16 cellular contexts compared by ENCODE assay signal in the genomic region with DNA sequence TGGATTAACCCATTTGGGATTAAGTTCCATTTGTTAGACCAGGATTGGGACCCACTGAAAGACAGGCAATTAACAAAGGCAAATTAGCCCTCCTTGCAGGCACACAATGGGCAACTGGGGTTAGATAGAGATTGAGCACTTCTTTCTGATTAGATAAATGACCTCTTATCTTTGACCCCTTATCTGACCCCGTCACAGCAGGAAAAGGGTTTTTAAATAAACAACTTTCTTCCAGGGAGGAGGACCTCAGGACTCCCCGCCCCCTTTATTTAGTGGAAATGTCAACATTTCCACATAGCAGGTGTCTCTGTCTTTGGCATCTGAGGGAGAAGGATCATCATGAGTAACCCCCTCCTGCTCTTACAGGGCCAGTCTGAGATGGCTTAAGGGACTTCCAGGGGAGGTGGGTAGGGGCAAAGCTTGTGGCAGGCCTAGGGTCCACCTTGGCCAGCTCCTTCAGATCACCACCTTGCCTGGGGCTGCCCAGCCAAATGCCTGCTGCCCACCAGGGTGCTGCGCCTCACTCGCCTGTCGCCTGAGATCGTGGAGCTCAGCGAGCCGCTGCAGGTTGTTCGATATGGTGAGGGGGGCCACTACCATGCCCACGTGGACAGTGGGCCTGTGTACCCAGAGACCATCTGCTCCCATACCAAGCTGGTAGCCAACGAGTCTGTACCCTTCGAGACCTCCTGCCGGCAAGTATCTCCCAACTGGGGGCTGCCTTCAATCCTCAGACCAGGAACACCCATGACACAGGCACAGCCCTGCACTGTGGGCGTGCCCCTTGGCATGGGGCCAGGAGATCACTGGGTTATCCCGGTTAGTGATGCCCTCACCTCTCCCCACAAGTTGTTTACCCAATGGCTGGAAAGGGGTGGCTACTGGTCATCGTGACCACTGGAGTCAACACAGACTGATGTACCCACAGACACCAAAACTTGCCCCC. TPM values are rescaled to one million over a fixed set of nuclear protein-coding genes. Genes with fewer than 3 reads are reported as not detected.
DNase-seq lines count a peak whose midpoint lies in the region; FAIRE-seq and TF ChIP-seq lines count a peak whose summit lies in the region.
"Had no signal": no experiment of that assay in that cellular context is flagged by ENCODE, and none has a peak within 500 bp of the region (broad histone marks: within the 10 kb centered on the region; RNA-seq: fewer than 3 reads in every experiment).

No MANE protein-coding gene starts in this region.

- FAIRE-seq in kidney (lab: Jason Lieb, UNC) (no peak), D721Med (lab: Jason Lieb, UNC) (no peak)

- peaks cover 9 to 13% of the 10 kb centered on the region in 2 donors for H3K4me1 ChIP-seq in kidney (ENCODE audit: control insufficient read depth in 1 of 2, insufficient read depth in 1 of 2, low read depth in 1 of 2, low read length in 2 of 2)
- peaks cover 12 to 25% (median 19%) of the 10 kb centered on the region in 4 donors for H3K4me1 ChIP-seq in transverse colon

- H3K36me3 Mint-ChIP-seq in activated CD4-positive, alpha-beta T cell treated with anti-CD3 and anti-CD28 coated beads, Interleukin-2, amount 10 ng/mL, durations not matched to agents 7 days and 5 days (ENCODE audit: low read depth): peaks cover 2% of the 10 kb centered on the region

- H3K4me1 Mint-ChIP-seq in activated CD4-positive, alpha-beta T cell treated with anti-CD3 and anti-CD28 coated beads, Interleukin-2, amount 10 ng/mL, durations not matched to agents 7 days and 5 days: peaks cover 38% of the 10 kb centered on the region

- TF ChIP-seq POLR2A in transverse colon (IDR thresholded peaks at IDR 0.05): no peak

- DNase-seq in activated CD4-positive, alpha-beta T cell treated with anti-CD3 and anti-CD28 coated beads, Interleukin-2, amount 10 ng/mL, durations not matched to agents 7 days and 5 days: no peak
- no peak for DNase-seq in activated CD4-positive, alpha-beta T cell treated with anti-CD3 and anti-CD28 coated beads, Interleukin-2, amount 50 U/mL, for 4 hours
- DNase-seq in kidney (peak; percentile 74), transverse colon (peak; percentile 73), SK-N-DZ (ENCODE audit: low spot score) (no peak), D721Med (ENCODE audit: insufficient read length, low spot score) (no peak)
- DNase-seq: activated CD8-positive, alpha-beta memory T cell treated with anti-CD3 and anti-CD28 coated beads for 24 hours; activated T-cell treated with anti-CD3 and anti-CD28 coated beads, Interleukin-2, amount 50 U/mL, for 72 hours; mammary epithelial cell; naive thymus-derived CD4-positive, alpha-beta T cell; NCI-H2171; stimulated activated CD4-positive, alpha-beta T cell treated with anti-CD3 and anti-CD28 coated beads, Interleukin-4, amount 100 ng/mL, for 4 hours; T-helper 1 cell had no signal

- H3K27me3 Mint-ChIP-seq in activated CD4-positive, alpha-beta T cell treated with anti-CD3 and anti-CD28 coated beads, Interleukin-2, amount 10 ng/mL, durations not matched to agents 7 days and 5 days: no peaks in the 10 kb centered on the region
- H3K27me3 Mint-ChIP-seq: naive thymus-derived CD4-positive, alpha-beta T cell had no signal

- H3K27me3 ChIP-seq in transverse colon: no peaks in the 10 kb centered on the region

- in situ Hi-C loops in transverse colon (cut with MboI; ENCODE audit: low pct_ligation_motif_present in 1 of 4, low pct_unique_long_range_greater_than_20kb in 1 of 4, low sequenced_read_pairs in 3 of 4): no loop called here

- H3K27ac Mint-ChIP-seq in activated CD4-positive, alpha-beta T cell treated with anti-CD3 and anti-CD28 coated beads, Interleukin-2, amount 10 ng/mL, durations not matched to agents 7 days and 5 days: peak overlapping the region; percentile 13
- H3K27ac Mint-ChIP-seq: activated naive CD4-positive, alpha-beta T cell treated with anti-CD3 and anti-CD28 coated beads, Interleukin-2, amount 50 U/mL, for 72 hours; activated T-cell treated with anti-CD3 and anti-CD28 coated beads, Interleukin-2, amount 50 U/mL, for 72 hours had no signal

- H3K9me3 ChIP-seq in kidney (ENCODE audit: control insufficient read depth in 1 of 2, low read length in 2 of 2): no peaks in the 10 kb centered on the region
- no peaks in the 10 kb centered on the region for H3K9me3 ChIP-seq in transverse colon

- H3K4me3 Mint-ChIP-seq in activated CD4-positive, alpha-beta T cell treated with anti-CD3 and anti-CD28 coated beads, Interleukin-2, amount 10 ng/mL, durations not matched to agents 7 days and 5 days: no peak overlapping the region
- H3K4me3 Mint-ChIP-seq: activated T-cell treated with anti-CD3 and anti-CD28 coated beads, Interleukin-2, amount 50 U/mL, for 72 hours had no signal

- H3K9me3 Mint-ChIP-seq in activated CD4-positive, alpha-beta T cell treated with anti-CD3 and anti-CD28 coated beads, Interleukin-2, amount 10 ng/mL, durations not matched to agents 7 days and 5 days: no peaks in the 10 kb centered on the region
- H3K9me3 Mint-ChIP-seq: activated naive CD4-positive, alpha-beta T cell treated with anti-CD3 and anti-CD28 coated beads, Interleukin-2, amount 50 U/mL, for 72 hours; activated T-cell treated with anti-CD3 and anti-CD28 coated beads, Interleukin-2, amount 50 U/mL, for 72 hours had no signal

- TF ChIP-seq EP300 in Ishikawa (IDR thresholded peaks at IDR 0.05; ENCODE audit: borderline replicate concordance): no peak
- no peak for TF ChIP-seq EP300 in transverse colon (IDR thresholded peaks at IDR 0.05; ENCODE audit: low read depth)

- TF ChIP-seq CTCF in kidney (IDR thresholded peaks at IDR 0.05; ENCODE audit: borderline replicate concordance, extremely low read depth, insufficient read depth): no peak
- TF ChIP-seq CTCF in transverse colon (IDR thresholded peaks at IDR 0.05): no peak
- TF ChIP-seq CTCF in D721Med (IDR thresholded peaks at IDR 0.05; ENCODE audit: insufficient read depth, missing control alignments): no peak

- POLR2A ChIA-PET in activated CD4-positive, alpha-beta T cell treated with anti-CD3 and anti-CD28 coated beads, Interleukin-2, amount 10 ng/mL, durations not matched to agents 7 days and 5 days (lab: Charles Lee): no interaction called here

- H3K9ac ChIP-seq in kidney (ENCODE audit: low read length in 2 of 2): no peak overlapping the region

- 40 to 89% methylated on average over 1 to 16 of the region's 16 CpGs for WGBS in transverse colon (ENCODE audit: low coverage in 1 of 2), 2 donors

- peaks cover 0 to 12% of the 10 kb centered on the region in 2 donors for H3K36me3 ChIP-seq in kidney (ENCODE audit: control insufficient read depth in 1 of 2, insufficient read depth in 2 of 2, low read length in 2 of 2)
- no peaks in the 10 kb centered on the region for H3K36me3 ChIP-seq in transverse colon

- intact Hi-C loops in kidney (cut with DNase I): no loop called here
- intact Hi-C loops in transverse colon (cut with DNase I; ENCODE audit: low total_unique reads): no loop called here

- H3K27ac ChIP-seq in kidney (ENCODE audit: low read depth in 2 of 2, low read length in 2 of 2): no peak overlapping the region
- no peak overlapping the region for H3K27ac ChIP-seq in transverse colon
- H3K27ac ChIP-seq: VCaP had no signal

- H3K4me3 ChIP-seq in kidney (ENCODE audit: low read length in 2 of 2): no peak overlapping the region
- no peak overlapping the region for H3K4me3 ChIP-seq in transverse colon

- CTCF ChIA-PET in activated CD4-positive, alpha-beta T cell treated with anti-CD3 and anti-CD28 coated beads, Interleukin-2, amount 10 ng/mL, durations not matched to agents 7 days and 5 days (lab: Charles Lee): interaction anchor here (0.6 to 4.6 kb wide), 5 partner anchors 13 to 19 kb away, joined by 3 to 33 read pairs (median 9); partner anchors contain the start of gene NDUFAF3

- TF ChIP-seq RAD21 in Ishikawa (IDR thresholded peaks at IDR 0.05; ENCODE audit: low read depth): no peak

TF ChIP-seq in Ishikawa, 13 proteins besides CTCF, POLR2A, EP300 and RAD21 (continues in another document):
- peak; percentile 55; the same call in 1 of the 2 replicates for TF ChIP-seq NFIC (IDR thresholded peaks at IDR 0.05)

RNA-seq across cellular contexts. Expression of gene WDR6, which starts 2.6 kb away (rescaled TPM):
- total RNA-seq in activated CD4-positive, alpha-beta T cell treated with anti-CD3 and anti-CD28 coated beads, Interleukin-2, amount 10 ng/mL, durations not matched to agents 7 days and 5 days: 100 to 1,000 TPM; 144 to 157 TPM
- total RNA-seq in kidney (158 TPM), transverse colon (100 to 1,000 TPM in 3 of 4 donors, 10 to 100 TPM in 1; 76.0 to 162 (median 146) TPM)
- 105 TPM for polyA plus RNA-seq in kidney (ENCODE audit: insufficient read depth, low read depth, low replicate concordance)
- polyA plus RNA-seq in SK-N-DZ (2014; cell fraction: cytosol; rRNA removed): 140 and 186 TPM in 2 replicates
- 518 and 594 TPM in 2 replicates for polyA plus RNA-seq in SK-N-DZ (2014; cell fraction: nucleus; rRNA removed)

RNA-seq across cellular contexts. Expression of gene DALRD3, which starts 13.8 kb away (rescaled TPM):
- total RNA-seq in activated CD4-positive, alpha-beta T cell treated with anti-CD3 and anti-CD28 coated beads, Interleukin-2, amount 10 ng/mL, durations not matched to agents 7 days and 5 days: 10 to 100 TPM; 20.7 to 22.0 TPM
- 46.8 TPM for total RNA-seq in kidney
- polyA plus RNA-seq in kidney (ENCODE audit: insufficient read depth, low read depth, low replicate concordance): 41.6 TPM
- total RNA-seq in transverse colon: 100 to 1,000 TPM in 1 of 4 donors, 10 to 100 TPM in 3; 30.4 to 136 (median 42.0) TPM
- polyA plus RNA-seq in SK-N-DZ (2014; cell fraction: cytosol; rRNA removed): 19.7 and 30.9 TPM in 2 replicates
- polyA plus RNA-seq in SK-N-DZ (2014; cell fraction: nucleus; rRNA removed): 115 and 121 TPM in 2 replicates

RNA-seq across cellular contexts. Expression of gene P4HTM, which starts 14.6 kb away (rescaled TPM):
- 10 to 100 TPM; 45.3 to 47.6 TPM for total RNA-seq in activated CD4-positive, alpha-beta T cell treated with anti-CD3 and anti-CD28 coated beads, Interleukin-2, amount 10 ng/mL, durations not matched to agents 7 days and 5 days
- total RNA-seq in kidney (63.7 TPM), transverse colon (100 to 1,000 TPM in 1 of 4 donors, 10 to 100 TPM in 3; 43.4 to 100 (median 76.6) TPM)
- polyA plus RNA-seq in kidney (ENCODE audit: insufficient read depth, low read depth, low replicate concordance): 72.6 TPM
- 19.5 and 19.7 TPM in 2 replicates for polyA plus RNA-seq in SK-N-DZ (2014; cell fraction: cytosol; rRNA removed)
- polyA plus RNA-seq in SK-N-DZ (2014; cell fraction: nucleus; rRNA removed): 71.1 and 84.6 TPM in 2 replicates

RNA-seq across cellular contexts. Expression of gene NDUFAF3, which starts 17.3 kb away (rescaled TPM):
- total RNA-seq in activated CD4-positive, alpha-beta T cell treated with anti-CD3 and anti-CD28 coated beads, Interleukin-2, amount 10 ng/mL, durations not matched to agents 7 days and 5 days: 10 to 100 TPM; 84.5 to 93.2 TPM
- 106 TPM for total RNA-seq in kidney
- polyA plus RNA-seq in kidney (ENCODE audit: insufficient read depth, low read depth, low replicate concordance): 190 TPM
- total RNA-seq in transverse colon: 100 to 1,000 TPM in 1 of 4 donors, 10 to 100 TPM in 3; 30.4 to 125 (median 88.1) TPM
- 70.8 and 72.9 TPM in 2 replicates for polyA plus RNA-seq in SK-N-DZ (2014; cell fraction: cytosol; rRNA removed)
- 45.8 and 58.3 TPM in 2 replicates for polyA plus RNA-seq in SK-N-DZ (2014; cell fraction: nucleus; rRNA removed)

RNA-seq across cellular contexts. Expression of gene IMPDH2, which starts 24.6 kb away (rescaled TPM):
- total RNA-seq in activated CD4-positive, alpha-beta T cell treated with anti-CD3 and anti-CD28 coated beads, Interleukin-2, amount 10 ng/mL, durations not matched to agents 7 days and 5 days: 100 to 1,000 TPM; 152 to 159 TPM
- total RNA-seq in kidney: 132 TPM
- 99.9 TPM for polyA plus RNA-seq in kidney (ENCODE audit: insufficient read depth, low read depth, low replicate concordance)
- 100 to 1,000 TPM in 1 of 4 donors, 10 to 100 TPM in 3; 25.1 to 106 (median 72.7) TPM for total RNA-seq in transverse colon
- 235 and 250 TPM in 2 replicates for polyA plus RNA-seq in SK-N-DZ (2014; cell fraction: cytosol; rRNA removed)
- 243 and 248 TPM in 2 replicates for polyA plus RNA-seq in SK-N-DZ (2014; cell fraction: nucleus; rRNA removed)

Comparison
In these comparisons a context has a peak if more than half of its experiments do, and no peak if none do; other contexts are left out.
1. DNase-seq: peak in kidney (single experiment) and transverse colon (single experiment); none in activated CD4-positive, alpha-beta T cell treated with anti-CD3 and anti-CD28 coated beads, Interleukin-2, amount 10 ng/mL, durations not matched to agents 7 days and 5 days (single experiment), activated CD4-positive, alpha-beta T cell treated with anti-CD3 and anti-CD28 coated beads, Interleukin-2, amount 50 U/mL, for 4 hours (0 of 2), SK-N-DZ (single experiment) and D721Med (single experiment).